Comparison of ENCODE assay signal across 14 cellular contexts in genomic region chr5:131530706-131531331, GRCh38.
DNase-seq lines count a peak whose midpoint lies in the region; ATAC-seq, FAIRE-seq and TF ChIP-seq lines count a peak whose summit lies in the region.
"Had no signal": no experiment of that assay in that cellular context is flagged by ENCODE, and none has a peak within 500 bp of the region (broad histone marks: within the 10 kb centered on the region; RNA-seq: fewer than 3 reads in every experiment).

No MANE protein-coding gene starts in this region.

- H3K4me1 Mint-ChIP-seq in activated CD4-positive, alpha-beta memory T cell treated with anti-CD3 and anti-CD28 coated beads for 36 hours (ENCODE audit: low read depth): peaks cover 74% of the 10 kb centered on the region
- peaks cover 45 to 71% of the 10 kb centered on the region in 2 donors for H3K4me1 Mint-ChIP-seq in natural killer cell

- H3K9me3 ChIP-seq in Loucy (ENCODE audit: insufficient read depth, low read depth, low read length) (no peaks in the 10 kb centered on the region), lower lobe of right lung (no peaks in the 10 kb centered on the region)
- H3K9me3 ChIP-seq: adrenal gland had no signal

- CTCF ChIA-PET in activated CD4-positive, alpha-beta memory T cell treated with anti-CD3 and anti-CD28 coated beads for 36 hours (lab: Charles Lee): interaction anchor here (0.9 to 2.0 kb wide), 5 partner anchors 10 to 477 kb away, joined by 3 to 5 read pairs (median 3); no protein-coding TSS in a partner anchor

- no peaks in the 10 kb centered on the region for H3K27me3 Mint-ChIP-seq in activated CD4-positive, alpha-beta memory T cell treated with anti-CD3 and anti-CD28 coated beads for 36 hours
- no peaks in the 10 kb centered on the region for H3K27me3 Mint-ChIP-seq in natural killer cell (ENCODE audit: low read depth in 2 of 2)
- H3K27me3 Mint-ChIP-seq: activated B cell treated with CpG ODN at 0.5 μM for 24 hours, progenitor cell of endocrine pancreas had no signal

- TF ChIP-seq CTCF in Loucy (conservative IDR thresholded peaks at IDR 0.05; ENCODE audit: low read length) (no peak), natural killer cell (IDR thresholded peaks at IDR 0.05) (no peak), lower lobe of right lung (IDR thresholded peaks at IDR 0.05) (no peak), D721Med (IDR thresholded peaks at IDR 0.05; ENCODE audit: insufficient read depth, missing control alignments) (no peak)

- ATAC-seq in natural killer cell: peak; percentile 69 to 75 (median 71)
- ATAC-seq in lower lobe of right lung: no peak

- H3K36me3 Mint-ChIP-seq in activated CD4-positive, alpha-beta memory T cell treated with anti-CD3 and anti-CD28 coated beads for 36 hours: no peaks in the 10 kb centered on the region
- H3K36me3 Mint-ChIP-seq in natural killer cell: no peaks in the 10 kb centered on the region

- peak overlapping the region; percentile 38 for H3K4me2 ChIP-seq in Loucy (ENCODE audit: low read depth, low read length, poor library complexity, severe bottlenecking)

- H3K27ac Mint-ChIP-seq in activated CD4-positive, alpha-beta memory T cell treated with anti-CD3 and anti-CD28 coated beads for 36 hours: peak overlapping the region; percentile 73
- H3K27ac Mint-ChIP-seq in natural killer cell: peak overlapping the region; percentile 74 to 86
- H3K27ac Mint-ChIP-seq: activated B cell treated with CpG ODN at 0.5 μM for 24 hours, progenitor cell of endocrine pancreas had no signal

- DNase-seq in NCI-H526 treated with DMSO at 0.1 percent for 48 hours (lab: John Stamatoyannopoulos, UW): peak; percentile 16
- no peak for DNase-seq in NCI-H526 (lab: John Stamatoyannopoulos, UW)
- no peak for DNase-seq in activated CD4-positive, alpha-beta memory T cell treated with anti-CD3 and anti-CD28 coated beads for 36 hours
- no peak for DNase-seq in natural killer cell
- no peak for DNase-seq in frontal cortex (ENCODE audit: low spot score in 2 of 2)
- DNase-seq in lower lobe of right lung: no peak
- DNase-seq in D721Med (ENCODE audit: insufficient read length, low spot score): no peak
- DNase-seq: ACHN, activated B cell treated with CpG ODN at 0.5 μM for 24 hours, adrenal gland, NCI-H1694 treated with DMSO at 0.1 percent for 48 hours had no signal

- peaks cover 3% of the 10 kb centered on the region; the same call in 1 of the 2 replicates for H3F3A ChIP-seq in Loucy (ENCODE audit: low read depth)

- H3K4me1 ChIP-seq in Loucy (ENCODE audit: insufficient read depth, low read length, poor library complexity, severe bottlenecking): peaks cover 38% of the 10 kb centered on the region
- peaks cover 23% of the 10 kb centered on the region for H3K4me1 ChIP-seq in lower lobe of right lung

- H3K9ac ChIP-seq in Loucy (ENCODE audit: low read depth, low read length, poor library complexity, severe bottlenecking): no peak overlapping the region

- no peaks in the 10 kb centered on the region for H3K9me3 Mint-ChIP-seq in activated CD4-positive, alpha-beta memory T cell treated with anti-CD3 and anti-CD28 coated beads for 36 hours
- H3K9me3 Mint-ChIP-seq in natural killer cell: no peaks in the 10 kb centered on the region
- H3K9me3 Mint-ChIP-seq: activated B cell treated with CpG ODN at 0.5 μM for 24 hours had no signal

- peaks cover 4% of the 10 kb centered on the region for H4K20me1 ChIP-seq in Loucy (ENCODE audit: insufficient read depth, low read length, poor library complexity, severe bottlenecking)

- H3K27ac ChIP-seq in lower lobe of right lung: no peak overlapping the region
- H3K27ac ChIP-seq: adrenal gland had no signal

- intact Hi-C loops in activated CD4-positive, alpha-beta memory T cell treated with anti-CD3 and anti-CD28 coated beads for 36 hours (cut with micrococcal nuclease): loop anchor here (10.0 kb wide), 2 partner anchors 356 to 894 kb away; partner anchors contain the start of gene LYRM7
- intact Hi-C loops in natural killer cell (cut with micrococcal nuclease): loop anchor here (5.0 kb wide), 1 partner anchor 106 kb away; the partner anchor contains the start of gene RAPGEF6
- intact Hi-C loops in lower lobe of right lung (cut with DNase I): no loop called here

- no peaks in the 10 kb centered on the region for H3K9me2 ChIP-seq in Loucy (replicated peaks; ENCODE audit: low read depth, low read length)

- no peak overlapping the region for H3K4me3 ChIP-seq in Loucy (ENCODE audit: low read length, poor library complexity, severe bottlenecking)
- H3K4me3 ChIP-seq in lower lobe of right lung: no peak overlapping the region
- H3K4me3 ChIP-seq: adrenal gland had no signal

- FAIRE-seq in frontal cortex (lab: Jason Lieb, UNC) (no peak), D721Med (lab: Jason Lieb, UNC) (no peak)
- FAIRE-seq: GM18507 had no signal

- peak overlapping the region; percentile 9 for H3K4me3 Mint-ChIP-seq in activated CD4-positive, alpha-beta memory T cell treated with anti-CD3 and anti-CD28 coated beads for 36 hours
- H3K4me3 Mint-ChIP-seq in natural killer cell: peak overlapping the region; percentile 65
- H3K4me3 Mint-ChIP-seq: activated B cell treated with CpG ODN at 0.5 μM for 24 hours had no signal

- H3K27me3 ChIP-seq in Loucy (ENCODE audit: insufficient read depth, low read length, poor library complexity, severe bottlenecking) (no peaks in the 10 kb centered on the region), lower lobe of right lung (ENCODE audit: low read depth) (no peaks in the 10 kb centered on the region)
- H3K27me3 ChIP-seq: adrenal gland had no signal

- H3K36me3 ChIP-seq in Loucy (ENCODE audit: insufficient read depth, low read length) (no peaks in the 10 kb centered on the region), lower lobe of right lung (no peaks in the 10 kb centered on the region)
- H3K36me3 ChIP-seq: adrenal gland had no signal

- POLR2A ChIA-PET in activated CD4-positive, alpha-beta memory T cell treated with anti-CD3 and anti-CD28 coated beads for 36 hours (lab: Charles Lee): interaction anchor here (0.6 to 0.9 kb wide), 2 partner anchors 10 to 58 kb away, joined by 3 to 4 read pairs; no protein-coding TSS in a partner anchor

- H2AFZ ChIP-seq in Loucy (ENCODE audit: low read length): no peak overlapping the region

- H3K79me2 ChIP-seq in Loucy (ENCODE audit: insufficient read depth, low read length): peaks cover 9% of the 10 kb centered on the region

Comparison
In these comparisons a context has a peak if more than half of its experiments do, and no peak if none do; other contexts are left out.
1. ATAC-seq: peak in natural killer cell (3 of 3); none in lower lobe of right lung (0 of 2).